Comparison of ENCODE assay signal across 10 cellular contexts in genomic region chr6:78611886-78612480, GRCh38.
A peak's percentile ranks its signal among the peaks of the same experiment; 100 is the strongest.
DNase-seq lines count a peak whose midpoint lies in the region; ATAC-seq, FAIRE-seq and TF ChIP-seq lines count a peak whose summit lies in the region.
"Had no signal": no experiment of that assay in that cellular context is flagged by ENCODE, and none has a peak within 500 bp of the region (broad histone marks: within the 10 kb centered on the region; RNA-seq: fewer than 3 reads in every experiment).

No MANE protein-coding gene starts in this region.

- no peaks in the 10 kb centered on the region for H3K4me1 ChIP-seq in OCI-LY1 (ENCODE audit: insufficient read depth, low read length, severe bottlenecking)
- H3K4me1 ChIP-seq in stomach, result no peaks in the 10 kb centered on the region

- no peak for TF ChIP-seq POLR2A in stomach (IDR thresholded peaks at IDR 0.05)
- no peak for TF ChIP-seq POLR2A in GM12892 (IDR thresholded peaks at IDR 0.05; ENCODE audit: low read depth, low read length)

- no peak overlapping the region for H3K4me3 ChIP-seq in OCI-LY1 (ENCODE audit: low read depth, low read length, poor library complexity, severe bottlenecking)
- no peak overlapping the region for H3K4me3 ChIP-seq in fibroblast of villous mesenchyme (ENCODE audit: low read depth, low read length)
- no peak overlapping the region for H3K4me3 ChIP-seq in stomach
- H3K4me3 ChIP-seq: lung had no signal

- no peaks in the 10 kb centered on the region for H3F3A ChIP-seq in OCI-LY1 (ENCODE audit: insufficient read depth, low read length)

- ATAC-seq in GM19043 (IDR thresholded peaks at IDR 0.05; ENCODE audit: low read depth, unreplicated experiment), result peak; percentile 36
- ATAC-seq in naive thymus-derived CD8-positive, alpha-beta T cell, result no peak
- ATAC-seq in HG02678 (IDR thresholded peaks at IDR 0.05; ENCODE audit: unreplicated experiment), result no peak

- no peak for TF ChIP-seq EP300 in stomach (IDR thresholded peaks at IDR 0.05)

- no peak overlapping the region for H3K27ac ChIP-seq in OCI-LY1 (ENCODE audit: low read depth, low read length, poor library complexity, severe bottlenecking)
- no peak overlapping the region for H3K27ac ChIP-seq in stomach

- peaks cover 0 to 5% (median 0%) of the 10 kb centered on the region in 9 donors for H3K9me3 Mint-ChIP-seq in naive thymus-derived CD8-positive, alpha-beta T cell

- H3K36me3 ChIP-seq in OCI-LY1 (ENCODE audit: insufficient read depth, low read length) (no peaks in the 10 kb centered on the region), stomach (no peaks in the 10 kb centered on the region)

- H3K4me3 Mint-ChIP-seq in naive thymus-derived CD8-positive, alpha-beta T cell, result no peak overlapping the region

- H3K27ac Mint-ChIP-seq in naive thymus-derived CD8-positive, alpha-beta T cell, result no peak overlapping the region

- H3K9me2 ChIP-seq in OCI-LY1 (ENCODE audit: low read depth, low read length), result no peaks in the 10 kb centered on the region

- peak; percentile 60 for TF ChIP-seq CTCF in OCI-LY1 (IDR thresholded peaks at IDR 0.05; ENCODE audit: low read length)
- peak; percentile 68 for TF ChIP-seq CTCF in fibroblast of villous mesenchyme (IDR thresholded peaks at IDR 0.05; ENCODE audit: insufficient read depth, low read depth, low read length)
- TF ChIP-seq CTCF in stomach (IDR thresholded peaks at IDR 0.05), result peak in 3 of 7 experiments; percentile 15 to 42 (median 36)

- WGBS in stomach, 5 donors, result 51 to 64% (median 53%) methylated on average over 4 of the region's 4 CpGs

- no peaks in the 10 kb centered on the region for H3K36me3 Mint-ChIP-seq in naive thymus-derived CD8-positive, alpha-beta T cell

- FAIRE-seq in GM12892 (lab: Jason Lieb, UNC), result no peak
- FAIRE-seq: TTC549 had no signal

- H3K9ac ChIP-seq in OCI-LY1 (ENCODE audit: low read length), result no peak overlapping the region

- H3K27me3 Mint-ChIP-seq in naive thymus-derived CD8-positive, alpha-beta T cell, result peaks cover 2 to 12% (median 3%) of the 10 kb centered on the region in 5 donors

- H3K4me1 Mint-ChIP-seq in naive thymus-derived CD8-positive, alpha-beta T cell, result no peaks in the 10 kb centered on the region

- POLR2A ChIA-PET in naive thymus-derived CD8-positive, alpha-beta T cell (lab: Charles Lee), result no interaction called here

- intact Hi-C loops in stomach (cut with DNase I; ENCODE audit: low total_unique reads), result no loop called here

- H3K79me2 ChIP-seq in OCI-LY1 (ENCODE audit: insufficient read depth, low read length), result no peaks in the 10 kb centered on the region

- no peaks in the 10 kb centered on the region for H3K9me3 ChIP-seq in OCI-LY1 (ENCODE audit: low read length)
- no peaks in the 10 kb centered on the region for H3K9me3 ChIP-seq in stomach

- no peaks in the 10 kb centered on the region for H4K20me1 ChIP-seq in OCI-LY1 (ENCODE audit: insufficient read depth, low read length)

- H3K4me2 ChIP-seq in OCI-LY1 (ENCODE audit: low read length), result no peak overlapping the region

- DNase-seq in ACHN (peak; percentile 39), fibroblast of villous mesenchyme (ENCODE audit: low read depth) (peak; percentile 28), stomach (no peak), GM12892 (ENCODE audit: insufficient read length) (no peak)
- no peak for DNase-seq in naive thymus-derived CD8-positive, alpha-beta T cell

- H2AFZ ChIP-seq in OCI-LY1 (ENCODE audit: low read length), result no peak overlapping the region

- no peaks in the 10 kb centered on the region for H3K27me3 ChIP-seq in OCI-LY1 (ENCODE audit: insufficient read depth, low read length)
- no peaks in the 10 kb centered on the region for H3K27me3 ChIP-seq in stomach

- in situ Hi-C loops in ACHN (cut with HindIII; ENCODE audit: low pct_ligation_motif_present, low pct_unique_long_range_greater_than_20kb, low sequenced_read_pairs), result no loop called here

Comparison
In these comparisons a context has a peak if more than half of its experiments do, and no peak if none do; other contexts are left out.
1. DNase-seq: peak in ACHN (single experiment) and fibroblast of villous mesenchyme (single experiment); none in stomach (single experiment), naive thymus-derived CD8-positive, alpha-beta T cell (0 of 10) and GM12892 (single experiment).